14 cellular contexts compared by ENCODE assay signal in genomic region chr9:120109242-120109641, GRCh38.
DNase-seq lines count a peak whose midpoint lies in the region; ATAC-seq and TF ChIP-seq lines count a peak whose summit lies in the region.
"Had no signal": no experiment of that assay in that cellular context is flagged by ENCODE, and none has a peak within 500 bp of the region (broad histone marks: within the 10 kb centered on the region; RNA-seq: fewer than 3 reads in every experiment).

No MANE protein-coding gene starts in this region.

- ATAC-seq in body of pancreas: no peak
- no peak for ATAC-seq in HG02852 (IDR thresholded peaks at IDR 0.05; ENCODE audit: unreplicated experiment)
- ATAC-seq: CD8-positive, alpha-beta T cell had no signal

- WGBS in body of pancreas, 2 donors: 49 to 58% methylated on average over 3 of the region's 3 CpGs

- TF ChIP-seq CTCF in nephron progenitor cell (IDR thresholded peaks at IDR 0.05): peak; percentile 57
- TF ChIP-seq CTCF in body of pancreas (IDR thresholded peaks at IDR 0.05): no peak

- no peak overlapping the region for H3K27ac ChIP-seq in SJCRH30
- H3K27ac ChIP-seq in body of pancreas: no peak overlapping the region
- H3K27ac ChIP-seq: adrenal gland had no signal

- peak; percentile 27 for DNase-seq in NCI-H2227 (lab: John Stamatoyannopoulos, UW; ENCODE audit: unreplicated experiment)
- no peak for DNase-seq in NCI-H2227 treated with DMSO at 0.1 percent for 48 hours (lab: John Stamatoyannopoulos, UW)
- peak; percentile 34 for DNase-seq in HT-29 (ENCODE audit: low spot score)
- peak; percentile 36 to 56 for DNase-seq in SJCRH30
- DNase-seq in nephron progenitor cell: peak; percentile 53
- DNase-seq in body of pancreas: no peak
- no peak for DNase-seq in epidermal melanocyte (ENCODE audit: insufficient read length, low spot score)
- DNase-seq: adrenal gland; CD8-positive, alpha-beta T cell; mesenchymal stem cell; NCI-H526; stimulated activated naive CD4-positive, alpha-beta T cell treated with Interleukin-2 at 50 U/mL for 16 hours had no signal

- H3K27me3 Mint-ChIP-seq in nephron progenitor cell (ENCODE audit: low read depth, poor library complexity): peaks cover 6% of the 10 kb centered on the region

- peaks cover 49% of the 10 kb centered on the region for H3K4me1 Mint-ChIP-seq in nephron progenitor cell

- no peak for TF ChIP-seq POLR2A in body of pancreas (IDR thresholded peaks at IDR 0.05)

- H3K27me3 ChIP-seq in SJCRH30 (peaks cover 38% of the 10 kb centered on the region), body of pancreas (no peaks in the 10 kb centered on the region)
- H3K27me3 ChIP-seq: adrenal gland had no signal

- H3K36me3 Mint-ChIP-seq in nephron progenitor cell (ENCODE audit: low read depth): no peaks in the 10 kb centered on the region
- H3K36me3 Mint-ChIP-seq: CD8-positive, alpha-beta T cell had no signal

- H3K9me3 Mint-ChIP-seq in nephron progenitor cell: no peaks in the 10 kb centered on the region
- H3K9me3 Mint-ChIP-seq: CD8-positive, alpha-beta T cell had no signal

- no peak overlapping the region for H3K27ac Mint-ChIP-seq in nephron progenitor cell
- H3K27ac Mint-ChIP-seq: CD8-positive, alpha-beta T cell had no signal

- H3K4me1 ChIP-seq in SJCRH30: no peaks in the 10 kb centered on the region
- no peaks in the 10 kb centered on the region for H3K4me1 ChIP-seq in body of pancreas
- H3K4me1 ChIP-seq: adrenal gland had no signal

- no peak overlapping the region for H3K4me3 ChIP-seq in SJCRH30
- H3K4me3 ChIP-seq in body of pancreas: no peak overlapping the region
- H3K4me3 ChIP-seq: adrenal gland, smooth muscle cell had no signal

- no peaks in the 10 kb centered on the region for H3K36me3 ChIP-seq in SJCRH30
- H3K36me3 ChIP-seq in body of pancreas (replicated peaks in 1 of 2; ENCODE audit: insufficient read depth in 1 of 2, low read depth in 2 of 2): no peaks in the 10 kb centered on the region
- H3K36me3 ChIP-seq: adrenal gland had no signal

- no peak overlapping the region for H3K4me3 Mint-ChIP-seq in nephron progenitor cell
- H3K4me3 Mint-ChIP-seq: CD8-positive, alpha-beta T cell had no signal

- H3K9me3 ChIP-seq in SJCRH30 (replicated peaks) (no peaks in the 10 kb centered on the region), body of pancreas (no peaks in the 10 kb centered on the region)
- H3K9me3 ChIP-seq: adrenal gland had no signal

- intact Hi-C loops in body of pancreas (cut with DNase I): no loop called here

Comparison
In these comparisons a context has a peak if more than half of its experiments do, and no peak if none do; other contexts are left out.
1. DNase-seq: peak in NCI-H2227 (single experiment), HT-29 (single experiment), SJCRH30 (2 of 2) and nephron progenitor cell (single experiment); none in NCI-H2227 treated with DMSO at 0.1 percent for 48 hours (single experiment), body of pancreas (0 of 4) and epidermal melanocyte (single experiment).